In genomic region chr1:226408285-226409184, GRCh38 we compare ENCODE assay signal across 7 cellular contexts. TPM values are rescaled to one million over a fixed set of nuclear protein-coding genes. Genes with fewer than 3 reads are reported as not detected.
DNase-seq lines count a peak whose midpoint lies in the region; ATAC-seq and TF ChIP-seq lines count a peak whose summit lies in the region.

No MANE protein-coding gene starts in this region.

- H3K4me1 ChIP-seq in HEK293 (ENCODE audit: control insufficient read depth, insufficient read depth, low read length) (peaks cover 21% of the 10 kb centered on the region), iPS-15b (ENCODE audit: control insufficient read depth, insufficient read depth, low read length) (peaks cover 11% of the 10 kb centered on the region)

- CTCF ChIA-PET in HEK293 (lab: Yijun Ruan, JAX): interaction anchor here (0.6 to 7.5 kb wide), 46 partner anchors 9 to 1244 kb away, joined by 3 to 125 read pairs (median 4); partner anchors contain the start of gene STUM

- peaks cover 39% of the 10 kb centered on the region for H3K4me1 Mint-ChIP-seq in activated T-helper 1 cell treated with anti-CD3 and anti-CD28 coated beads, Interleukin-12 subunit alpha, Interleukin-12 subunit beta, Interleukin-2, Interleukin-4 antibody, amounts not matched to agents 30 ng/mL and 10 ng/mL and 1 ng/mL, durations not matched to agents 14 hours and 24 hours and 36 hours (ENCODE audit: low read depth)
- H3K4me1 Mint-ChIP-seq in stimulated activated effector memory CD8-positive, alpha-beta T cell treated with anti-CD3 and anti-CD28 coated beads, Interleukin-12 subunit alpha, Interleukin-12 subunit beta, amount 100 ng/mL, for 72 hours: peaks cover 44% of the 10 kb centered on the region

- no peaks in the 10 kb centered on the region for H3K9me3 Mint-ChIP-seq in activated T-helper 1 cell treated with anti-CD3 and anti-CD28 coated beads, Interleukin-12 subunit alpha, Interleukin-12 subunit beta, Interleukin-2, Interleukin-4 antibody, amounts not matched to agents 30 ng/mL and 10 ng/mL and 1 ng/mL, durations not matched to agents 14 hours and 24 hours and 36 hours
- H3K9me3 Mint-ChIP-seq in stimulated activated effector memory CD8-positive, alpha-beta T cell treated with anti-CD3 and anti-CD28 coated beads, Interleukin-12 subunit alpha, Interleukin-12 subunit beta, amount 100 ng/mL, for 72 hours: no peaks in the 10 kb centered on the region

- peaks cover 11% of the 10 kb centered on the region for H3K27me3 Mint-ChIP-seq in activated T-helper 1 cell treated with anti-CD3 and anti-CD28 coated beads, Interleukin-12 subunit alpha, Interleukin-12 subunit beta, Interleukin-2, Interleukin-4 antibody, amounts not matched to agents 30 ng/mL and 10 ng/mL and 1 ng/mL, durations not matched to agents 14 hours and 24 hours and 36 hours (ENCODE audit: insufficient read depth)

- ATAC-seq in stimulated activated effector memory CD8-positive, alpha-beta T cell treated with anti-CD3 and anti-CD28 coated beads, Interleukin-12 subunit alpha, Interleukin-12 subunit beta, amount 100 ng/mL, for 72 hours: no peak
- ATAC-seq in HG03159 (IDR thresholded peaks at IDR 0.05; ENCODE audit: unreplicated experiment) (no peak), HG03439 (IDR thresholded peaks at IDR 0.05; ENCODE audit: unreplicated experiment) (no peak)

- peaks cover 11% of the 10 kb centered on the region for H3K36me3 Mint-ChIP-seq in activated T-helper 1 cell treated with anti-CD3 and anti-CD28 coated beads, Interleukin-12 subunit alpha, Interleukin-12 subunit beta, Interleukin-2, Interleukin-4 antibody, amounts not matched to agents 30 ng/mL and 10 ng/mL and 1 ng/mL, durations not matched to agents 14 hours and 24 hours and 36 hours (ENCODE audit: low read depth)
- H3K36me3 Mint-ChIP-seq in stimulated activated effector memory CD8-positive, alpha-beta T cell treated with anti-CD3 and anti-CD28 coated beads, Interleukin-12 subunit alpha, Interleukin-12 subunit beta, amount 100 ng/mL, for 72 hours: peaks cover 22% of the 10 kb centered on the region

- POLR2A ChIA-PET in HEK293 (lab: Yijun Ruan, JAX): interaction anchor here (0.7 to 2.4 kb wide), 12 partner anchors 8 to 828 kb away, joined by 3 to 14 read pairs (median 6); partner anchors contain the start of genes COQ8A, H3-3A and LIN9

- peak overlapping the region; percentile 75 for H3K4me3 Mint-ChIP-seq in activated T-helper 1 cell treated with anti-CD3 and anti-CD28 coated beads, Interleukin-12 subunit alpha, Interleukin-12 subunit beta, Interleukin-2, Interleukin-4 antibody, amounts not matched to agents 30 ng/mL and 10 ng/mL and 1 ng/mL, durations not matched to agents 14 hours and 24 hours and 36 hours
- H3K4me3 Mint-ChIP-seq in stimulated activated effector memory CD8-positive, alpha-beta T cell treated with anti-CD3 and anti-CD28 coated beads, Interleukin-12 subunit alpha, Interleukin-12 subunit beta, amount 100 ng/mL, for 72 hours: peak overlapping the region; percentile 81

- H3K9me3 ChIP-seq in HEK293 (ENCODE audit: control insufficient read depth, insufficient read depth, low read depth, low read length) (no peaks in the 10 kb centered on the region), iPS-15b (ENCODE audit: control insufficient read depth, insufficient read depth, low read length) (no peaks in the 10 kb centered on the region)

- DNase-seq in activated T-helper 1 cell treated with anti-CD3 and anti-CD28 coated beads, Interleukin-12 subunit alpha, Interleukin-12 subunit beta, Interleukin-2, Interleukin-4 antibody, amounts not matched to agents 30 ng/mL and 10 ng/mL and 1 ng/mL, durations not matched to agents 14 hours and 24 hours and 36 hours (ENCODE audit: low spot score): no peak
- DNase-seq in stimulated activated effector memory CD8-positive, alpha-beta T cell treated with anti-CD3 and anti-CD28 coated beads, Interleukin-12 subunit alpha, Interleukin-12 subunit beta, amount 100 ng/mL, for 72 hours (ENCODE audit: low spot score in 2 of 2): no peak
- no peak for DNase-seq in stimulated activated naive CD4-positive, alpha-beta T cell (lab: John Stamatoyannopoulos, UW)

- H3K4me3 ChIP-seq in HEK293 (ENCODE audit: low read depth, low read length) (no peak overlapping the region), iPS-15b (ENCODE audit: low read depth, low read length) (peak overlapping the region; percentile 30)

- no peaks in the 10 kb centered on the region for H3K27me3 ChIP-seq in iPS-15b (ENCODE audit: control insufficient read depth, insufficient read depth, low read length)

- peak overlapping the region; percentile 95; the same call in 1 of the 2 replicates for H3K27ac ChIP-seq in HEK293 (ENCODE audit: extremely low read depth, low read depth, low read length)

- no peak for TF ChIP-seq CTCF in HEK293 (tag by site-specific recombination; IDR thresholded peaks at IDR 0.05)

- intact Hi-C loops in activated T-helper 1 cell treated with anti-CD3 and anti-CD28 coated beads, Interleukin-12 subunit alpha, Interleukin-12 subunit beta, Interleukin-2, Interleukin-4 antibody, amounts not matched to agents 30 ng/mL and 10 ng/mL and 1 ng/mL, durations not matched to agents 14 hours and 24 hours and 36 hours (cut with micrococcal nuclease): loop anchor here (1.0 to 10.0 kb wide), 7 partner anchors 17 to 1756 kb away; partner anchors contain the start of genes IBA57, LBR, PYCR2 and SRP9

- H3K36me3 ChIP-seq in HEK293 (ENCODE audit: control insufficient read depth in 2 of 2, insufficient read depth in 1 of 2, low read length in 2 of 2) (peaks cover 0 to 7% of the 10 kb centered on the region in 2 experiments; a peak in 1 of 3 replicates), iPS-15b (ENCODE audit: control insufficient read depth, insufficient read depth, low read length) (no peaks in the 10 kb centered on the region)

- H3K9ac ChIP-seq in iPS-15b (ENCODE audit: low read depth, low read length): no peak overlapping the region

- peak overlapping the region; percentile 81 for H3K27ac Mint-ChIP-seq in activated T-helper 1 cell treated with anti-CD3 and anti-CD28 coated beads, Interleukin-12 subunit alpha, Interleukin-12 subunit beta, Interleukin-2, Interleukin-4 antibody, amounts not matched to agents 30 ng/mL and 10 ng/mL and 1 ng/mL, durations not matched to agents 14 hours and 24 hours and 36 hours
- peak overlapping the region; percentile 88 for H3K27ac Mint-ChIP-seq in stimulated activated effector memory CD8-positive, alpha-beta T cell treated with anti-CD3 and anti-CD28 coated beads, Interleukin-12 subunit alpha, Interleukin-12 subunit beta, amount 100 ng/mL, for 72 hours

TF ChIP-seq in HEK293, 187 proteins besides CTCF, POLR2A, EP300 and RAD21 (continues in another document):
- TF ChIP-seq SP3 (tag by site-specific recombination; IDR thresholded peaks at IDR 0.05) (peak; percentile 59; the same call in 1 of the 2 replicates), OSR2 (tag by site-specific recombination; IDR thresholded peaks at IDR 0.05) (0 out of 2 replicates have a peak, but pooled peaks have one; percentile 35), ZNF280D (tag by site-specific recombination; IDR thresholded peaks at IDR 0.05) (peak; percentile 59; the same call in 1 of the 2 replicates), ZBTB21 (tag by site-specific recombination; IDR thresholded peaks at IDR 0.05) (peak; percentile 55), REPIN1 (tag by site-specific recombination; IDR thresholded peaks at IDR 0.05; ENCODE audit: low read depth) (0 out of 2 replicates have a peak, but pooled peaks have one; percentile 50), ZNF423 (tag by site-specific recombination; IDR thresholded peaks at IDR 0.05) (peak; percentile 51; the same call in 1 of the 2 replicates)

RNA-seq across cellular contexts. Expression of gene PARP1, which starts 0.6 kb away (rescaled TPM):
- 209 and 220 TPM in 2 replicates for total RNA-seq in activated T-helper 1 cell treated with anti-CD3 and anti-CD28 coated beads, Interleukin-12 subunit alpha, Interleukin-12 subunit beta, Interleukin-2, Interleukin-4 antibody, amounts not matched to agents 30 ng/mL and 10 ng/mL and 1 ng/mL, durations not matched to agents 14 hours and 24 hours and 36 hours
